20 cellular contexts compared by ENCODE assay signal in the genomic region with DNA sequence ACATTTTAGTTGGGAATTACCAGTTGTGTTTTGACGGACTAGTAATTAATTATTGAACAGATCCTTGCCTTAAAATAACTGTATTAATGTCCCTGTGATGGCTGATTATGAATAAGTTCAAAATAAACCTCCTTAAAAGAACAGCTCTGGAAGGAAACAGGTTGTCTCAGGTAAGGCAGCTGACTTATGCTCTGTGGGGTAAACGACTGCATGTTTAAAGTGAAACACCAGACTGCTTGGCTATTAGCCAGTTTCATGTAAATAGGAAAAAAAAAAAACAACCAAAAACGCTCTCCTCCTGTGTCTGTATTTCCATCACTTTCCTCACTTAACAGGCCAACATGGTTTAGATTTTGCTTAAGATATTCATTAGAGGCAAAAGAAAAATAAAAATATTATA.
"Had no signal": no experiment of that assay in that cellular context is flagged by ENCODE, and none has a peak within 500 bp of the region (broad histone marks: within the 10 kb centered on the region; RNA-seq: fewer than 3 reads in every experiment).

No MANE protein-coding gene starts in this region.

- H3K27ac ChIP-seq: gastrocnemius medialis, left ventricle myocardium inferior, lower lobe of right lung, sigmoid colon, skin epidermis, stomach, thoracic aorta, transverse colon had no signal

- H3K4me1 Mint-ChIP-seq: immature natural killer cell, memory B cell, natural killer cell had no signal

- H3K4me3 Mint-ChIP-seq: immature natural killer cell, memory B cell, mesothelial cell of epicardium, natural killer cell, neural crest cell had no signal

- H3K27ac Mint-ChIP-seq: immature natural killer cell, memory B cell, mesothelial cell of epicardium, natural killer cell had no signal

- H3K4me3 ChIP-seq: gastrocnemius medialis, left ventricle myocardium inferior, lower lobe of right lung, sigmoid colon, skin epidermis, stomach, thoracic aorta, transverse colon had no signal

- H3K36me3 Mint-ChIP-seq: immature natural killer cell, memory B cell, mesothelial cell of epicardium, natural killer cell had no signal

- ATAC-seq: esophagus mucosa, gastrocnemius medialis, lower lobe of right lung, natural killer cell had no signal

- H3K27me3 Mint-ChIP-seq: memory B cell had no signal

- DNase-seq: effector memory CD4-positive, alpha-beta T cell; gastrocnemius medialis; glutamatergic neuron; immature natural killer cell; left ventricle myocardium inferior; lower lobe of right lung; natural killer cell; posterior cingulate gyrus; sigmoid colon; stimulated activated CD4-positive, alpha-beta T cell treated with anti-CD3 and anti-CD28 coated beads, Interleukin-2, amount 100 ng/mL, for 24 hours; stimulated activated CD4-positive, alpha-beta T cell treated with anti-CD3 and anti-CD28 coated beads, Interleukin-4, amount 100 ng/mL, for 4 hours; stomach; substantia nigra; transverse colon had no signal

- H3K27me3 ChIP-seq: gastrocnemius medialis, sigmoid colon, stomach, transverse colon had no signal

- H3K36me3 ChIP-seq: gastrocnemius medialis, left ventricle myocardium inferior, lower lobe of right lung, sigmoid colon, stomach, thoracic aorta, transverse colon had no signal

- H3K4me1 ChIP-seq: left ventricle myocardium inferior, lower lobe of right lung, sigmoid colon, stomach, transverse colon had no signal

- H3K9me3 ChIP-seq: gastrocnemius medialis, lower lobe of right lung, sigmoid colon, transverse colon had no signal
